31 cellular contexts compared by ENCODE assay signal in the genomic region with DNA sequence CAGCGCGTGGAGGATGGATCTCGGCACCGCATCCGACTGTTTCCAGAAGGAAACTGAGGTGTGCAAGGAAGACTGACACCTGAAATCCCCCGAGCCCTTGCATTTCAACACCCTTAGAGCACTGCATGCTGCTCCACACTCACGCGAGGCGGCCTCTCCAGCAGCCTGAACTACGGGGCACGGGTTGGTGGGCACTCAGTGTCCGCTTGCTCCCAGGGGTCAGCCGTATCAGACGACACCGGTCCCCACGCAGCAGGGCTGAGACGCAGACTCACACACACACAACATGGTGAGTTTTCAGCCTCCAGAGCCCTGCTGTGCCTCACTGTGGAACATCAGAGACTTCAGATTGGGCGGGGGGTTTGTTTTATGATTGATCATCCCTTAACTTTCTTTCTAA.
"Had no signal": no experiment of that assay in that cellular context is flagged by ENCODE, and none has a peak within 500 bp of the region (broad histone marks: within the 10 kb centered on the region; RNA-seq: fewer than 3 reads in every experiment).

No MANE protein-coding gene starts in this region.

- H3K9me3 ChIP-seq: adrenal gland, ascending aorta, left lung, vagina had no signal

- ATAC-seq: activated CD4-positive, CD25-positive, alpha-beta regulatory T cell treated with anti-CD3 and anti-CD28 coated beads, Interleukin-2, amount 50 U/mL, for 24 hours; activated CD8-positive, alpha-beta T cell treated with anti-CD3 and anti-CD28 coated beads, Interleukin-2, amount 10 ng/mL, durations not matched to agents 7 days and 5 days; left lung; naive thymus-derived CD4-positive, alpha-beta T cell; sciatic nerve; stimulated activated naive B cell treated with anti-CD40 and anti-IgM and Interleukin-4, amounts not matched to agents 10 μg/mL and 1 μg/mL and 100 μg/mL, for 72 hours had no signal

- H3K4me2 ChIP-seq: smooth muscle cell had no signal

- DNase-seq: activated CD4-positive, alpha-beta T cell treated with anti-CD3 and anti-CD28 coated beads, Interleukin-2, amount 10 ng/mL, durations not matched to agents 24 days and 14 days; activated CD8-positive, alpha-beta T cell treated with anti-CD3 and anti-CD28 coated beads, Interleukin-2, amount 10 ng/mL, durations not matched to agents 7 days and 5 days; activated effector memory CD4-positive, alpha-beta T cell treated with Interleukin-2 at 50 U/mL for 16 hours; activated T-cell treated with anti-CD3 and anti-CD28 coated beads, Interleukin-2, amount 50 U/mL, for 24 hours; adrenal gland; brain microvascular endothelial cell; central memory CD4-positive, alpha-beta T cell; dermis blood vessel endothelial cell; effector CD8-positive, alpha-beta T cell; foreskin melanocyte; glutamatergic neuron; hippocampal formation; kidney glomerular epithelial cell; naive thymus-derived CD4-positive, alpha-beta T cell; nucleus accumbens; stimulated activated CD4-positive, alpha-beta T cell treated with anti-CD3 and anti-CD28 coated beads, Interleukin-15, amount 100 ng/mL, for 24 hours; stimulated activated CD4-positive, alpha-beta T cell treated with anti-CD3 and anti-CD28 coated beads, Interleukin-2, amount 100 ng/mL, for 48 hours; stimulated activated CD8-positive, alpha-beta memory T cell treated with anti-CD3 and anti-CD28 coated beads, Interleukin-4, amount 100 ng/mL, for 48 hours; stimulated activated naive B cell treated with anti-CD40 and anti-IgM and Interleukin-4, amounts not matched to agents 10 μg/mL and 1 μg/mL and 100 μg/mL, for 72 hours; trophoblast cell had no signal

- FAIRE-seq: endothelial cell of umbilical vein had no signal

- H3K4me3 Mint-ChIP-seq: activated CD4-positive, alpha-beta T cell treated with anti-CD3 and anti-CD28 coated beads, Interleukin-2, amount 10 ng/mL, durations not matched to agents 24 days and 14 days; activated CD8-positive, alpha-beta T cell treated with anti-CD3 and anti-CD28 coated beads, Interleukin-2, amount 10 ng/mL, durations not matched to agents 7 days and 5 days; activated naive CD8-positive, alpha-beta T cell; activated T-cell treated with anti-CD3 and anti-CD28 coated beads, Interleukin-2, amount 50 U/mL, for 24 hours; naive thymus-derived CD4-positive, alpha-beta T cell; stimulated activated naive B cell treated with anti-CD40 and anti-IgM and Interleukin-4, amounts not matched to agents 10 μg/mL and 1 μg/mL and 100 μg/mL, for 72 hours had no signal

- H3K27me3 Mint-ChIP-seq: activated CD4-positive, alpha-beta T cell treated with anti-CD3 and anti-CD28 coated beads, Interleukin-2, amount 10 ng/mL, durations not matched to agents 24 days and 14 days; activated naive CD8-positive, alpha-beta T cell; activated T-cell treated with anti-CD3 and anti-CD28 coated beads, Interleukin-2, amount 50 U/mL, for 24 hours; naive thymus-derived CD4-positive, alpha-beta T cell; stimulated activated naive B cell treated with anti-CD40 and anti-IgM and Interleukin-4, amounts not matched to agents 10 μg/mL and 1 μg/mL and 100 μg/mL, for 72 hours had no signal

- H2AFZ ChIP-seq: parathyroid adenoma had no signal

- H3K4me3 ChIP-seq: adrenal gland, ascending aorta, left lung, lung, smooth muscle cell, vagina had no signal

- H3K36me3 ChIP-seq: adrenal gland, brain microvascular endothelial cell, vagina had no signal

- H3K9ac ChIP-seq: parathyroid adenoma had no signal

- H3K27me3 ChIP-seq: adrenal gland, ascending aorta, brain microvascular endothelial cell, left lung, vagina had no signal

- H3K9me3 Mint-ChIP-seq: activated CD4-positive, alpha-beta T cell treated with anti-CD3 and anti-CD28 coated beads, Interleukin-2, amount 10 ng/mL, durations not matched to agents 24 days and 14 days; activated T-cell treated with anti-CD3 and anti-CD28 coated beads, Interleukin-2, amount 50 U/mL, for 24 hours; stimulated activated naive B cell treated with anti-CD40 and anti-IgM and Interleukin-4, amounts not matched to agents 10 μg/mL and 1 μg/mL and 100 μg/mL, for 72 hours had no signal

- H3K27ac ChIP-seq: adrenal gland, ascending aorta, brain microvascular endothelial cell, left lung, parathyroid adenoma, vagina, VCaP had no signal

- H3K27ac Mint-ChIP-seq: activated CD4-positive, alpha-beta T cell treated with anti-CD3 and anti-CD28 coated beads, Interleukin-2, amount 10 ng/mL, durations not matched to agents 24 days and 14 days; activated CD8-positive, alpha-beta T cell treated with anti-CD3 and anti-CD28 coated beads, Interleukin-2, amount 10 ng/mL, durations not matched to agents 7 days and 5 days; activated naive CD8-positive, alpha-beta T cell; activated T-cell treated with anti-CD3 and anti-CD28 coated beads, Interleukin-2, amount 50 U/mL, for 24 hours; stimulated activated naive B cell treated with anti-CD40 and anti-IgM and Interleukin-4, amounts not matched to agents 10 μg/mL and 1 μg/mL and 100 μg/mL, for 72 hours had no signal

- H3K79me2 ChIP-seq: parathyroid adenoma had no signal

- H3K4me1 ChIP-seq: parathyroid adenoma had no signal
